In genomic region chr1:247440001-247440620, GRCh38 we compare ENCODE assay signal across 13 cellular contexts. TPM values are rescaled to one million over a fixed set of nuclear protein-coding genes. Genes with fewer than 3 reads are reported as not detected.
DNase-seq lines count a peak whose midpoint lies in the region; ATAC-seq and TF ChIP-seq lines count a peak whose summit lies in the region.
"Had no signal": no experiment of that assay in that cellular context is flagged by ENCODE, and none has a peak within 500 bp of the region (broad histone marks: within the 10 kb centered on the region; RNA-seq: fewer than 3 reads in every experiment).

No MANE protein-coding gene starts in this region.

- CTCF ChIA-PET in activated CD8-positive, alpha-beta memory T cell treated with anti-CD3 and anti-CD28 coated beads, Interleukin-2, amount 10 ng/mL, durations not matched to agents 7 days and 5 days (lab: Charles Lee) = no interaction called here
- CTCF ChIA-PET in WTC11 (lab: Charles Lee) = no interaction called here

- no peaks in the 10 kb centered on the region for H3K4me1 Mint-ChIP-seq in CD4-positive, CD25-positive, alpha-beta regulatory T cell
- H3K4me1 Mint-ChIP-seq in activated CD8-positive, alpha-beta memory T cell treated with anti-CD3 and anti-CD28 coated beads, Interleukin-2, amount 10 ng/mL, durations not matched to agents 7 days and 5 days = peaks cover 2% of the 10 kb centered on the region
- H3K4me1 Mint-ChIP-seq in WTC11 = peaks cover 6% of the 10 kb centered on the region

- peaks cover 2% of the 10 kb centered on the region for H3K27me3 ChIP-seq in CD4-positive, CD25-positive, alpha-beta regulatory T cell (ENCODE audit: control insufficient read depth, insufficient read depth, low read length)
- H3K27me3 ChIP-seq in Karpas-422 (ENCODE audit: low read length) (no peaks in the 10 kb centered on the region), psoas muscle (ENCODE audit: insufficient read depth in 3 of 3, low read length in 2 of 3) (no peaks in the 10 kb centered on the region)
- H3K27me3 ChIP-seq: BLaER1, testis had no signal

- H3K79me2 ChIP-seq in Karpas-422 (ENCODE audit: low read length) = no peaks in the 10 kb centered on the region

- no peak overlapping the region for H3K4me3 ChIP-seq in CD4-positive, CD25-positive, alpha-beta regulatory T cell (ENCODE audit: low read depth, low read length)
- H3K4me3 ChIP-seq in Karpas-422 (ENCODE audit: low read length) (no peak overlapping the region), psoas muscle (no peak overlapping the region)
- H3K4me3 ChIP-seq: BLaER1, testis had no signal

- 54 to 68% (median 62%) methylated on average over 6 of the region's 6 CpGs for WGBS in psoas muscle, 3 donors

- H3K36me3 ChIP-seq in CD4-positive, CD25-positive, alpha-beta regulatory T cell (ENCODE audit: control insufficient read depth, insufficient read depth, low read length) = no peaks in the 10 kb centered on the region
- H3K36me3 ChIP-seq in Karpas-422 (ENCODE audit: insufficient read depth, low read length) = no peaks in the 10 kb centered on the region
- no peaks in the 10 kb centered on the region for H3K36me3 ChIP-seq in psoas muscle (ENCODE audit: insufficient read depth in 1 of 2, low read depth in 1 of 2)

- H3K36me3 Mint-ChIP-seq in CD4-positive, CD25-positive, alpha-beta regulatory T cell = no peaks in the 10 kb centered on the region
- no peaks in the 10 kb centered on the region for H3K36me3 Mint-ChIP-seq in activated CD8-positive, alpha-beta memory T cell treated with anti-CD3 and anti-CD28 coated beads, Interleukin-2, amount 10 ng/mL, durations not matched to agents 7 days and 5 days
- no peaks in the 10 kb centered on the region; the same call in 1 of the 2 replicates for H3K36me3 Mint-ChIP-seq in WTC11

- no peak overlapping the region for H3K4me3 Mint-ChIP-seq in CD4-positive, CD25-positive, alpha-beta regulatory T cell
- H3K4me3 Mint-ChIP-seq in activated CD8-positive, alpha-beta memory T cell treated with anti-CD3 and anti-CD28 coated beads, Interleukin-2, amount 10 ng/mL, durations not matched to agents 7 days and 5 days = no peak overlapping the region
- H3K4me3 Mint-ChIP-seq in WTC11 = no peak overlapping the region

- H3K9me2 ChIP-seq in Karpas-422 (replicated peaks; ENCODE audit: insufficient read depth, low read length) = no peaks in the 10 kb centered on the region

- H3K27me3 Mint-ChIP-seq in CD4-positive, CD25-positive, alpha-beta regulatory T cell = peaks cover 4% of the 10 kb centered on the region
- H3K27me3 Mint-ChIP-seq in activated CD8-positive, alpha-beta memory T cell treated with anti-CD3 and anti-CD28 coated beads, Interleukin-2, amount 10 ng/mL, durations not matched to agents 7 days and 5 days = no peaks in the 10 kb centered on the region
- peaks cover 6% of the 10 kb centered on the region for H3K27me3 Mint-ChIP-seq in WTC11 (ENCODE audit: low read depth)

- intact Hi-C loops in psoas muscle (cut with DNase I) = no loop called here

- POLR2A ChIA-PET in WTC11 (lab: Charles Lee) = no interaction called here

- H2AFZ ChIP-seq in Karpas-422 (ENCODE audit: low read length) = no peak overlapping the region

- no peaks in the 10 kb centered on the region for H4K20me1 ChIP-seq in Karpas-422 (ENCODE audit: insufficient read depth, low read depth, low read length)
- H4K20me1 ChIP-seq: BLaER1 had no signal

- H3K9me3 Mint-ChIP-seq in CD4-positive, CD25-positive, alpha-beta regulatory T cell = peaks cover 0 to 3% (median 1%) of the 10 kb centered on the region in 7 donors
- no peaks in the 10 kb centered on the region for H3K9me3 Mint-ChIP-seq in activated CD8-positive, alpha-beta memory T cell treated with anti-CD3 and anti-CD28 coated beads, Interleukin-2, amount 10 ng/mL, durations not matched to agents 7 days and 5 days (ENCODE audit: low read depth)
- H3K9me3 Mint-ChIP-seq in WTC11 = 0 out of 2 replicates have a peak, but pooled peaks cover 2% of the 10 kb centered on the region

- peak; percentile 39 to 61 for ATAC-seq in CD4-positive, CD25-positive, alpha-beta regulatory T cell (ENCODE audit: low read depth in 2 of 2)
- ATAC-seq in HG02798 (IDR thresholded peaks at IDR 0.05; ENCODE audit: poor library complexity, unreplicated experiment) (peak; percentile 97), psoas muscle (no peak), WTC11 (no peak)
- ATAC-seq in activated CD8-positive, alpha-beta memory T cell treated with anti-CD3 and anti-CD28 coated beads, Interleukin-2, amount 10 ng/mL, durations not matched to agents 7 days and 5 days = no peak
- ATAC-seq: HCT116 had no signal

- no peaks in the 10 kb centered on the region for H3K9me3 ChIP-seq in CD4-positive, CD25-positive, alpha-beta regulatory T cell (ENCODE audit: control insufficient read depth in 2 of 2, low read length in 2 of 2)
- H3K9me3 ChIP-seq in Karpas-422 (ENCODE audit: low read length) (no peaks in the 10 kb centered on the region), psoas muscle (no peaks in the 10 kb centered on the region)
- H3K9me3 ChIP-seq: BLaER1, testis had no signal

- H3K27ac ChIP-seq in CD4-positive, CD25-positive, alpha-beta regulatory T cell (ENCODE audit: insufficient read depth, low read length, poor library complexity, severe bottlenecking) = no peak overlapping the region
- H3K27ac ChIP-seq in Karpas-422 (ENCODE audit: low read length) = no peak overlapping the region
- no peak overlapping the region for H3K27ac ChIP-seq in psoas muscle
- H3K27ac ChIP-seq: BLaER1, testis had no signal

- no peak overlapping the region for H3K9ac ChIP-seq in Karpas-422 (ENCODE audit: low read length)
- H3K9ac ChIP-seq: BLaER1 had no signal

- no peak overlapping the region for H3K4me2 ChIP-seq in Karpas-422 (ENCODE audit: low read depth, low read length, poor library complexity, severe bottlenecking)
- H3K4me2 ChIP-seq: BLaER1 had no signal

- H3K27ac Mint-ChIP-seq in CD4-positive, CD25-positive, alpha-beta regulatory T cell = peak overlapping the region in 1 of 3 donors; percentile 20
- H3K27ac Mint-ChIP-seq in activated CD8-positive, alpha-beta memory T cell treated with anti-CD3 and anti-CD28 coated beads, Interleukin-2, amount 10 ng/mL, durations not matched to agents 7 days and 5 days = no peak overlapping the region
- no peak overlapping the region for H3K27ac Mint-ChIP-seq in WTC11

- H3K4me1 ChIP-seq in CD4-positive, CD25-positive, alpha-beta regulatory T cell (ENCODE audit: control insufficient read depth, insufficient read depth, low read length, poor library complexity, severe bottlenecking) = no peaks in the 10 kb centered on the region
- H3K4me1 ChIP-seq in Karpas-422 (ENCODE audit: low read length) (peaks cover 6% of the 10 kb centered on the region), psoas muscle (no peaks in the 10 kb centered on the region)
- H3K4me1 ChIP-seq: testis had no signal

- DNase-seq in CD4-positive, CD25-positive, alpha-beta regulatory T cell = no peak
- DNase-seq in GM19238 (ENCODE audit: insufficient read length, low spot score) (peak; percentile 47), Karpas-422 (peak; percentile 51), psoas muscle (no peak), WTC11 (ENCODE audit: low spot score) (no peak), NCI-H526 (lab: John Stamatoyannopoulos, UW) (no peak)
- DNase-seq in activated CD8-positive, alpha-beta memory T cell treated with anti-CD3 and anti-CD28 coated beads, Interleukin-2, amount 10 ng/mL, durations not matched to agents 7 days and 5 days = no peak
- DNase-seq: NCI-H510A treated with DMSO at 0.1 percent for 48 hours, testis had no signal

- TF ChIP-seq CTCF in psoas muscle (IDR thresholded peaks at IDR 0.05) (no peak), WTC11 (IDR thresholded peaks at IDR 0.05) (no peak)

TF ChIP-seq in WTC11, 78 proteins besides CTCF, POLR2A, EP300 and RAD21 (continues in another document):
- TF ChIP-seq NR3C1 (CRISPR knock-in tag; conservative IDR thresholded peaks at IDR 0.05; ENCODE audit: low read depth) (no peak), IRF1 (CRISPR knock-in tag; IDR thresholded peaks at IDR 0.05) (no peak), FOXK1 (CRISPR knock-in tag; IDR thresholded peaks at IDR 0.05) (no peak), FOXP4 (CRISPR knock-in tag; IDR thresholded peaks at IDR 0.05) (no peak), ETV6 (CRISPR knock-in tag; IDR thresholded peaks at IDR 0.05) (no peak)

RNA-seq across cellular contexts. Expression of gene OR2B11, which starts 17.8 kb away (rescaled TPM):
- total RNA-seq in CD4-positive, CD25-positive, alpha-beta regulatory T cell = not detected
- not detected for polyA plus RNA-seq in CD4-positive, CD25-positive, alpha-beta regulatory T cell
- total RNA-seq in Karpas-422 (2014; rRNA removed; shearing (Covaris generic); ENCODE audit: low replicate concordance) = not detected in 2 replicates
- not detected for total RNA-seq in activated CD8-positive, alpha-beta memory T cell treated with anti-CD3 and anti-CD28 coated beads, Interleukin-2, amount 10 ng/mL, durations not matched to agents 7 days and 5 days
- total RNA-seq in psoas muscle (not detected), WTC11 (2021) (not detected in 3 replicates)
- not detected for polyA plus RNA-seq in psoas muscle
- total RNA-seq: frontal cortex had no signal

RNA-seq across cellular contexts. Expression of gene NLRP3, which starts 24.1 kb away (rescaled TPM):
- total RNA-seq in CD4-positive, CD25-positive, alpha-beta regulatory T cell = 2.0 TPM
- under 1 TPM in 2 of 4 donors, not detected in 2; 0.10 to 0.34 TPM for polyA plus RNA-seq in CD4-positive, CD25-positive, alpha-beta regulatory T cell
- not detected in 2 replicates for total RNA-seq in Karpas-422 (2014; rRNA removed; shearing (Covaris generic); ENCODE audit: low replicate concordance)
- total RNA-seq in activated CD8-positive, alpha-beta memory T cell treated with anti-CD3 and anti-CD28 coated beads, Interleukin-2, amount 10 ng/mL, durations not matched to agents 7 days and 5 days = under 1 TPM; 0.33 to 0.44 TPM
- total RNA-seq in psoas muscle (under 1 TPM; 0.27 to 0.98 (median 0.55) TPM), WTC11 (2021) (0.11 to 0.25 TPM (median 0.11 TPM) in 3 replicates)
- under 1 TPM; 0.07 to 0.22 (median 0.16) TPM for polyA plus RNA-seq in psoas muscle

Comparison
In these comparisons a context has a peak if more than half of its experiments do, and no peak if none do; other contexts are left out.
1. ATAC-seq: peak in CD4-positive, CD25-positive, alpha-beta regulatory T cell (2 of 2) and HG02798 (single experiment); none in activated CD8-positive, alpha-beta memory T cell treated with anti-CD3 and anti-CD28 coated beads, Interleukin-2, amount 10 ng/mL, durations not matched to agents 7 days and 5 days (single experiment), psoas muscle (0 of 4) and WTC11 (single experiment).
2. DNase-seq: peak in GM19238 (single experiment) and Karpas-422 (single experiment); none in CD4-positive, CD25-positive, alpha-beta regulatory T cell (0 of 3), activated CD8-positive, alpha-beta memory T cell treated with anti-CD3 and anti-CD28 coated beads, Interleukin-2, amount 10 ng/mL, durations not matched to agents 7 days and 5 days (single experiment), psoas muscle (0 of 2), WTC11 (single experiment) and NCI-H526 (0 of 2).